1 cellular context compared by ENCODE assay signal in genomic region chr7:50265968-50266694, GRCh38.
TF ChIP-seq lines count a peak whose summit lies in the region.

No MANE protein-coding gene starts in this region.

TF ChIP-seq in HepG2, 621 proteins besides CTCF, POLR2A, EP300 and RAD21 (continued from another document):
- TF ChIP-seq ZNF574 (CRISPR knock-in tag; IDR thresholded peaks at IDR 0.05) (no peak), ZNF234 (CRISPR knock-in tag; conservative IDR thresholded peaks at IDR 0.05) (no peak), ELF1 (CRISPR knock-in tag; IDR thresholded peaks at IDR 0.05) (no peak), ZNF33B (CRISPR knock-in tag; IDR thresholded peaks at IDR 0.05) (no peak), ZNF256 (CRISPR knock-in tag; conservative IDR thresholded peaks at IDR 0.05) (no peak), ZNF232 (CRISPR knock-in tag; IDR thresholded peaks at IDR 0.05; ENCODE audit: borderline replicate concordance) (no peak), SUZ12 (IDR thresholded peaks at IDR 0.05; ENCODE audit: low read depth, low read length) (no peak)
